ENCODE assay signal across 25 cellular contexts in genomic region chr9:37497320-37497719, GRCh38. TPM values are rescaled to one million over a fixed set of nuclear protein-coding genes. Genes with fewer than 3 reads are reported as not detected.
DNase-seq lines count a peak whose midpoint lies in the region; ATAC-seq, FAIRE-seq and TF ChIP-seq lines count a peak whose summit lies in the region.
"Had no signal": no experiment of that assay in that cellular context is flagged by ENCODE, and none has a peak within 500 bp of the region (broad histone marks: within the 10 kb centered on the region; RNA-seq: fewer than 3 reads in every experiment).

No MANE protein-coding gene starts in this region.

- no peaks in the 10 kb centered on the region for H3K9me1 ChIP-seq in K562 (ENCODE audit: control insufficient read depth, insufficient read depth, low read length)

- no peak overlapping the region for H3K9ac ChIP-seq in K562 (ENCODE audit: insufficient read depth in 1 of 2, low read depth in 2 of 2, low read length in 2 of 2)
- H3K9ac ChIP-seq: BLaER1 treated with 17β-estradiol and CSF1 and Interleukin-3, amounts not matched to agents 10 nM and 100 nM had no signal

- intact Hi-C loops in K562 (cut with micrococcal nuclease), result no loop called here
- intact Hi-C loops in tibial artery (cut with DNase I; ENCODE audit: low total_unique reads), result no loop called here
- intact Hi-C loops in body of pancreas (cut with DNase I), result loop anchor here (10.0 kb wide), 1 partner anchor 53 kb away; no protein-coding TSS in a partner anchor

- in situ Hi-C loops in K562 (cut with MboI), result loop anchor here (25.0 kb wide), 1 partner anchor 865 kb away; no protein-coding TSS in a partner anchor

- TF ChIP-seq RAD21 in K562 (CRISPR knock-in tag; conservative IDR thresholded peaks at IDR 0.05 in 1 of 2, IDR thresholded peaks at IDR 0.05 in 1 of 2), result no peak

- no peak overlapping the region for H3K4me3 ChIP-seq in K562
- H3K4me3 ChIP-seq in tibial artery, result no peak overlapping the region
- no peak overlapping the region for H3K4me3 ChIP-seq in body of pancreas
- H3K4me3 ChIP-seq: A549; BLaER1 treated with 17β-estradiol and CSF1 and Interleukin-3, amounts not matched to agents 10 nM and 100 nM; HAP-1 had no signal

- no peak overlapping the region for H3K4me2 ChIP-seq in K562 (ENCODE audit: insufficient read depth, low read length)
- H3K4me2 ChIP-seq: A549; BLaER1 treated with 17β-estradiol and CSF1 and Interleukin-3, amounts not matched to agents 10 nM and 100 nM had no signal

- H3K4me1 ChIP-seq in K562 (replicated peaks in 1 of 2; ENCODE audit: control insufficient read depth in 2 of 2, insufficient read depth in 2 of 2, low read length in 2 of 2) (no peaks in the 10 kb centered on the region), tibial artery (peaks cover 0 to 15% (median 2%) of the 10 kb centered on the region in 4 donors), body of pancreas (peaks cover 8% of the 10 kb centered on the region)
- H3K4me1 ChIP-seq: A549; BE2C; BLaER1 treated with 17β-estradiol and CSF1 and Interleukin-3, amounts not matched to agents 10 nM and 100 nM; HAP-1 had no signal

- WGBS in K562 (ENCODE audit: insufficient coverage, low coverage, missing lambda C conversion rate), result 96% methylated on average over 3 of the region's 3 CpGs
- 94 to 98% methylated on average over 3 of the region's 3 CpGs for WGBS in body of pancreas, 2 donors

- TF ChIP-seq CTCF in K562 (IDR thresholded peaks at IDR 0.05 in 2 of 3, conservative IDR thresholded peaks at IDR 0.05 in 1 of 3; ENCODE audit: insufficient read depth in 2 of 3, low read depth in 1 of 3, low read length in 3 of 3) (no peak), tibial artery (IDR thresholded peaks at IDR 0.05) (no peak), body of pancreas (IDR thresholded peaks at IDR 0.05) (no peak)

- no peak overlapping the region for H2AFZ ChIP-seq in K562 (ENCODE audit: low read depth, low read length)

- peaks cover 5% of the 10 kb centered on the region for H4K20me1 ChIP-seq in K562 (replicated peaks; ENCODE audit: control insufficient read depth, insufficient read depth, low read length)

- H3K27me3 ChIP-seq in K562 (ENCODE audit: control insufficient read depth in 2 of 2, insufficient read depth in 2 of 2, low read length in 2 of 2) (no peaks in the 10 kb centered on the region), tibial artery (no peaks in the 10 kb centered on the region), body of pancreas (no peaks in the 10 kb centered on the region)
- H3K27me3 ChIP-seq: BE2C; BLaER1 treated with 17β-estradiol and CSF1 and Interleukin-3, amounts not matched to agents 10 nM and 100 nM had no signal

- H3K79me2 ChIP-seq in K562 (ENCODE audit: control insufficient read depth, insufficient read depth, low read length), result no peaks in the 10 kb centered on the region

- H3K9me3 Mint-ChIP-seq in activated T-helper 17 cell treated with anti-CD3 and anti-CD28 coated beads, Interleukin-2, amount 50 U/mL, for 72 hours, result no peaks in the 10 kb centered on the region
- H3K9me3 Mint-ChIP-seq: CD14-positive monocyte; CD4-positive, alpha-beta T cell; CD8-positive, alpha-beta memory T cell; HFFc6 had no signal

- BruUV-seq in K562 (replicated peaks; lab: Mats Ljungman, UMichigan), result no TSS peak

- H3K9me3 ChIP-seq in K562 (replicated peaks; ENCODE audit: control insufficient read depth, insufficient read depth, low read depth, low read length) (no peaks in the 10 kb centered on the region), tibial artery (no peaks in the 10 kb centered on the region), body of pancreas (no peaks in the 10 kb centered on the region)
- H3K9me3 ChIP-seq: A549; BE2C; BLaER1 treated with 17β-estradiol and CSF1 and Interleukin-3, amounts not matched to agents 10 nM and 100 nM; HAP-1 had no signal

- peaks cover 98% of the 10 kb centered on the region for H3K36me3 Mint-ChIP-seq in activated T-helper 17 cell treated with anti-CD3 and anti-CD28 coated beads, Interleukin-2, amount 50 U/mL, for 72 hours (ENCODE audit: low read depth)

- H3K27me3 Mint-ChIP-seq in activated T-helper 17 cell treated with anti-CD3 and anti-CD28 coated beads, Interleukin-2, amount 50 U/mL, for 72 hours, result no peaks in the 10 kb centered on the region
- H3K27me3 Mint-ChIP-seq: CD4-positive, alpha-beta T cell; CD8-positive, alpha-beta memory T cell had no signal

- POLR2A ChIA-PET in K562 (lab: Yijun Ruan, JAX), result interaction anchor here (0.8 to 5.1 kb wide), 2 partner anchors 10 to 309 kb away, joined by 3 to 44 read pairs; partner anchors contain the start of gene POLR1E

- no peak for ATAC-seq in activated T-helper 17 cell treated with anti-CD3 and anti-CD28 coated beads, Interleukin-2, amount 50 U/mL, for 72 hours (replicated peaks)
- ATAC-seq in K562, result no peak
- ATAC-seq in left lobe of liver, result peak; percentile 62
- no peak for ATAC-seq in body of pancreas
- ATAC-seq: A549 had no signal

- CTCF ChIA-PET in K562 (lab: Yijun Ruan, JAX; ENCODE audit: low intra/inter-chr PET ratio), result no interaction called here

- FAIRE-seq in K562 (lab: Jason Lieb, UNC), result no peak
- FAIRE-seq: A549, D721Med, GM12892, H54 had no signal

- DNase-seq in K562 (ENCODE audit: extremely low read depth in 1 of 4, low spot score in 3 of 4), result peak in 2 of 4 experiments; percentile 4 to 7
- DNase-seq in left lobe of liver (ENCODE audit: low spot score), result peak; percentile 59
- DNase-seq in tibial artery, result no peak
- DNase-seq in DMS153 (lab: John Stamatoyannopoulos, UW), result no peak
- DNase-seq in body of pancreas, result no peak
- DNase-seq: 8988T; ACHN; AML-193; BE2C; CD4-positive, alpha-beta T cell; CD8-positive, alpha-beta memory T cell; DMS 273 treated with DMSO at 0.1 percent for 48 hours; DMS53; DMS79 treated with DMSO at 0.1 percent for 48 hours; GF-D8; GOT3; HFFc6 had no signal

- H3K36me3 ChIP-seq in K562 (ENCODE audit: control insufficient read depth, insufficient read depth, low read length) (peaks cover 91% of the 10 kb centered on the region), tibial artery (peaks cover 60 to 97% (median 88%) of the 10 kb centered on the region in 3 donors), body of pancreas (replicated peaks in 1 of 2; ENCODE audit: insufficient read depth in 1 of 2, low read depth in 2 of 2) (peaks cover 0 to 24% of the 10 kb centered on the region in 2 donors)

- TF ChIP-seq EP300 in K562 (IDR thresholded peaks at IDR 0.05; ENCODE audit: low read length), result no peak

- peaks cover 12% of the 10 kb centered on the region for H3K4me1 Mint-ChIP-seq in activated T-helper 17 cell treated with anti-CD3 and anti-CD28 coated beads, Interleukin-2, amount 50 U/mL, for 72 hours
- H3K4me1 Mint-ChIP-seq: CD14-positive monocyte had no signal

- no peak overlapping the region for H3K27ac ChIP-seq in K562 (ENCODE audit: extremely low read depth, low read depth, low read length)
- no peak overlapping the region for H3K27ac ChIP-seq in tibial artery
- no peak overlapping the region for H3K27ac ChIP-seq in body of pancreas
- H3K27ac ChIP-seq: A549; BLaER1 treated with 17β-estradiol and CSF1 and Interleukin-3, amounts not matched to agents 10 nM and 100 nM had no signal

- H3K27ac Mint-ChIP-seq in activated T-helper 17 cell treated with anti-CD3 and anti-CD28 coated beads, Interleukin-2, amount 50 U/mL, for 72 hours, result peak overlapping the region; percentile 52
- H3K27ac Mint-ChIP-seq: CD4-positive, alpha-beta T cell; HFFc6 had no signal

- no peak for TF ChIP-seq POLR2A in K562 (conservative IDR thresholded peaks at IDR 0.05)
- TF ChIP-seq POLR2A in body of pancreas (IDR thresholded peaks at IDR 0.05), result no peak

- H3K4me3 Mint-ChIP-seq in activated T-helper 17 cell treated with anti-CD3 and anti-CD28 coated beads, Interleukin-2, amount 50 U/mL, for 72 hours, result no peak overlapping the region
- H3K4me3 Mint-ChIP-seq: CD14-positive monocyte; CD4-positive, alpha-beta T cell; CD8-positive, alpha-beta memory T cell; HFFc6 had no signal

RNA-seq across cellular contexts. Expression of gene POLR1E, which starts 11.6 kb away (rescaled TPM):
- total RNA-seq in activated T-helper 17 cell treated with anti-CD3 and anti-CD28 coated beads, Interleukin-2, amount 50 U/mL, for 72 hours, result 10 to 100 TPM; 57.3 to 65.1 TPM
- 50.0 and 70.5 TPM in 2 replicates for total RNA-seq in K562 (2011; cell fraction: chromatin; rRNA removed; ENCODE audit: low replicate concordance)
- total RNA-seq in K562 (2011; cell fraction: nucleolus; rRNA removed), result 44.6 and 55.7 TPM in 2 replicates
- 43.4 and 44.5 TPM in 2 replicates for total RNA-seq in K562 (2011; cell fraction: nucleoplasm; rRNA removed)
- 61.1 and 70.2 TPM in 2 replicates for total RNA-seq in K562 (2014; rRNA removed)
- total RNA-seq in K562 (2014; rRNA removed; fragmentation: Illumina TruSeq; extraction: Trizol), result 102 and 104 TPM in 2 replicates
- 82.0 and 85.0 TPM in 2 replicates for total RNA-seq in K562 (2015; rRNA removed; fragmentation: Illumina TruSeq; extraction: Trizol)
- 69.0 and 73.1 TPM in 2 replicates for total RNA-seq in K562 (2021)
- 70.3 and 95.1 TPM in 2 replicates for polyA plus RNA-seq in K562 (2011; rRNA removed)
- polyA plus RNA-seq in K562 (2011; cell fraction: cytosol; rRNA removed), result 41.3 and 55.7 TPM in 2 replicates
- polyA plus RNA-seq in K562 (2011; cell fraction: nucleus; rRNA removed), result 23.3 and 26.4 TPM in 2 replicates
- polyA plus RNA-seq in K562 (2012), result 52.5 and 66.7 TPM in 2 replicates
- 89.6 and 91.7 TPM in 2 replicates for polyA plus RNA-seq in K562 (2014; fragmentation: Illumina TruSeq; extraction: Trizol)
- 10 to 100 TPM; 18.9 to 39.4 TPM for polyA plus RNA-seq in K562 (2014; fragmentation: Nextera tagmentation; extraction: Ambion mirVana)
- 74.4 and 85.6 TPM in 2 replicates for polyA plus RNA-seq in K562 (2014; rRNA removed)
- 104 and 115 TPM in 2 replicates for polyA minus RNA-seq in K562 (2011; rRNA and poly(A)+ RNA removed)
- polyA minus RNA-seq in K562 (2011; cell fraction: cytosol; rRNA and poly(A)+ RNA removed), result 34.6 and 39.5 TPM in 2 replicates
- 23.8 and 26.3 TPM in 2 replicates for polyA minus RNA-seq in K562 (2011; cell fraction: nucleus; rRNA and poly(A)+ RNA removed)
- total RNA-seq in left lobe of liver, result 11.8 TPM
- total RNA-seq in body of pancreas, result 10 to 100 TPM in 1 of 2 donors, 1 to 10 TPM in 1; 9.6 to 15.0 TPM

RNA-seq across cellular contexts. Expression of gene ZBTB5, which starts 32.1 kb away (rescaled TPM):
- total RNA-seq in activated T-helper 17 cell treated with anti-CD3 and anti-CD28 coated beads, Interleukin-2, amount 50 U/mL, for 72 hours, result 10 to 100 TPM in 1 of 2 donors, 1 to 10 TPM in 1; 7.7 to 13.8 TPM
- total RNA-seq in K562 (2011; cell fraction: chromatin; rRNA removed; ENCODE audit: low replicate concordance), result 41.8 and 45.3 TPM in 2 replicates
- 38.3 and 44.4 TPM in 2 replicates for total RNA-seq in K562 (2011; cell fraction: nucleolus; rRNA removed)
- total RNA-seq in K562 (2011; cell fraction: nucleoplasm; rRNA removed), result 44.4 and 47.6 TPM in 2 replicates
- total RNA-seq in K562 (2014; rRNA removed), result 14.8 and 15.1 TPM in 2 replicates
- total RNA-seq in K562 (2014; rRNA removed; fragmentation: Illumina TruSeq; extraction: Trizol), result 14.8 and 15.3 TPM in 2 replicates
- total RNA-seq in K562 (2015; rRNA removed; fragmentation: Illumina TruSeq; extraction: Trizol), result 14.4 and 15.5 TPM in 2 replicates
- total RNA-seq in K562 (2021), result 16.6 and 18.9 TPM in 2 replicates
- polyA plus RNA-seq in K562 (2011; rRNA removed), result 43.2 and 46.6 TPM in 2 replicates
- 33.1 and 42.6 TPM in 2 replicates for polyA plus RNA-seq in K562 (2011; cell fraction: cytosol; rRNA removed)
- 43.6 and 54.0 TPM in 2 replicates for polyA plus RNA-seq in K562 (2011; cell fraction: nucleus; rRNA removed)
- 13.7 and 13.8 TPM in 2 replicates for polyA plus RNA-seq in K562 (2012)
- 20.1 and 21.2 TPM in 2 replicates for polyA plus RNA-seq in K562 (2014; fragmentation: Illumina TruSeq; extraction: Trizol)
- 1 to 10 TPM; 2.3 to 4.7 TPM for polyA plus RNA-seq in K562 (2014; fragmentation: Nextera tagmentation; extraction: Ambion mirVana)
- 16.3 and 16.9 TPM in 2 replicates for polyA plus RNA-seq in K562 (2014; rRNA removed)
- polyA minus RNA-seq in K562 (2011; rRNA and poly(A)+ RNA removed), result 43.5 and 52.8 TPM in 2 replicates
- 15.8 and 19.3 TPM in 2 replicates for polyA minus RNA-seq in K562 (2011; cell fraction: cytosol; rRNA and poly(A)+ RNA removed)
- 20.2 and 29.5 TPM in 2 replicates for polyA minus RNA-seq in K562 (2011; cell fraction: nucleus; rRNA and poly(A)+ RNA removed)
- 5.5 TPM for total RNA-seq in left lobe of liver
- 1 to 10 TPM; 8.8 to 9.9 TPM for total RNA-seq in body of pancreas
